ENCODE assay signal across 1 cellular context in the genomic region with DNA sequence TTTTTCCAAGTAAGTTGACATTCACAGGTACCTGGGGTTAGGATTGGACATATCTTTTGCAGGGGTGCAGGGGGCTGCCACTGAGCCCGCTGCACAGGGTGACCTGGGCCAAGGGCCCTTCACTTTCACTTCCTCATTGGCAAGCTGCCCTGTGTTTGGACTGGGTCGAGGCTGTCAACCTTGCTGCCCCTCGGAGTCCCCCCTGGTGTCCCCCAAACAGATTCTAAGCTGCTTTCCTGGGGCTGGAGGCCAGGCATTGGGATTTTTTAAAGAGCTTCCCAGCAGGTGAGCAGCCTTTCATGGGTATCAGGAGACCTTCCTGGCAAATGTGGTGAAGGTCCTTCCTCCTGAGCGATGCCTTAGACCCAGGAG.
TF ChIP-seq lines count a peak whose summit lies in the region.

No MANE protein-coding gene starts in this region.

TF ChIP-seq in GM23338, 12 proteins besides CTCF, POLR2A, EP300 and RAD21 (continued from another document):
- TF ChIP-seq, protein P1, sequence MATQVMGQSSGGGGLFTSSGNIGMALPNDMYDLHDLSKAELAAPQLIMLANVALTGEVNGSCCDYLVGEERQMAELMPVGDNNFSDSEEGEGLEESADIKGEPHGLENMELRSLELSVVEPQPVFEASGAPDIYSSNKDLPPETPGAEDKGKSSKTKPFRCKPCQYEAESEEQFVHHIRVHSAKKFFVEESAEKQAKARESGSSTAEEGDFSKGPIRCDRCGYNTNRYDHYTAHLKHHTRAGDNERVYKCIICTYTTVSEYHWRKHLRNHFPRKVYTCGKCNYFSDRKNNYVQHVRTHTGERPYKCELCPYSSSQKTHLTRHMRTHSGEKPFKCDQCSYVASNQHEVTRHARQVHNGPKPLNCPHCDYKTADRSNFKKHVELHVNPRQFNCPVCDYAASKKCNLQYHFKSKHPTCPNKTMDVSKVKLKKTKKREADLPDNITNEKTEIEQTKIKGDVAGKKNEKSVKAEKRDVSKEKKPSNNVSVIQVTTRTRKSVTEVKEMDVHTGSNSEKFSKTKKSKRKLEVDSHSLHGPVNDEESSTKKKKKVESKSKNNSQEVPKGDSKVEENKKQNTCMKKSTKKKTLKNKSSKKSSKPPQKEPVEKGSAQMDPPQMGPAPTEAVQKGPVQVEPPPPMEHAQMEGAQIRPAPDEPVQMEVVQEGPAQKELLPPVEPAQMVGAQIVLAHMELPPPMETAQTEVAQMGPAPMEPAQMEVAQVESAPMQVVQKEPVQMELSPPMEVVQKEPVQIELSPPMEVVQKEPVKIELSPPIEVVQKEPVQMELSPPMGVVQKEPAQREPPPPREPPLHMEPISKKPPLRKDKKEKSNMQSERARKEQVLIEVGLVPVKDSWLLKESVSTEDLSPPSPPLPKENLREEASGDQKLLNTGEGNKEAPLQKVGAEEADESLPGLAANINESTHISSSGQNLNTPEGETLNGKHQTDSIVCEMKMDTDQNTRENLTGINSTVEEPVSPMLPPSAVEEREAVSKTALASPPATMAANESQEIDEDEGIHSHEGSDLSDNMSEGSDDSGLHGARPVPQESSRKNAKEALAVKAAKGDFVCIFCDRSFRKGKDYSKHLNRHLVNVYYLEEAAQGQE (IDR thresholded peaks at IDR 0.05; ENCODE audit: unreplicated experiment): no peak
- no peak for TF ChIP-seq POLR2AphosphoS5 (IDR thresholded peaks at IDR 0.05; ENCODE audit: low read depth)
TF ChIP-seq in GM23338: peak in this region for 0.
